Comparison of ENCODE assay signal across 8 cellular contexts in the genomic region with DNA sequence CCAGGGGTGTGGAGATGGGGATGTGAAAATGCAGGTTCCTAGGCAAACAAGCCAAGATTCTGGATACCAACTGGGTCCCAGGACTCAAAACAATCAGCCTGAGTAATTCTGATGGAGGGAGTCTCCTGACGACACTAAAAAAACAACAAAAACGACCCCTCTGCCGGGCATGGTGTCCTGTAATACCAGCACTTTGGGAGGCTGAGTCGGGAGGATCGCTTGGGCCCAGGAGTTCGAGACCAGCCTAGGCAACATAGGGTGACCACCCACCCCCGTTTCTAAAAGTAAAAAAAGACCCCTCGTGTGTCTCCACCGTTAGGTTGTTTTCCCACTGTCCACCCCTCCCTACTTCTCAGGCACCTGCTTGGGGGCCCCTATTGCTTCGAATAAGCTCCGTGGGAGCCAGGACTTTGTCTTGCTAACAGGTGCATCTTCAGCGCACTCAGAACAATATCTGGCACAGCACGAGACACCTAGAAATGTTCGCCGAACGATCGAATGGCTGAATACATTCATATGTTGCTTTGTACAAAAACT. TPM values are rescaled to one million over a fixed set of nuclear protein-coding genes. Genes with fewer than 3 reads are reported as not detected.
DNase-seq lines count a peak whose midpoint lies in the region; ATAC-seq, FAIRE-seq and TF ChIP-seq lines count a peak whose summit lies in the region.

No MANE protein-coding gene starts in this region.

- H3K27me3 ChIP-seq in HepG2 (ENCODE audit: control insufficient read depth in 1 of 2, insufficient read depth in 2 of 2, low read length in 2 of 2) = no peaks in the 10 kb centered on the region; a peak in 1 of 5 replicates
- no peaks in the 10 kb centered on the region for H3K27me3 ChIP-seq in thyroid gland

- no peak for DNase-seq in activated T-cell treated with anti-CD3 and anti-CD28 coated beads, Interleukin-2, amount 50 U/mL, for 4 hours
- no peak for DNase-seq in activated T-cell treated with anti-CD3 and anti-CD28 coated beads for 4 hours
- no peak for DNase-seq in activated naive CD8-positive, alpha-beta T cell treated with anti-CD3 and anti-CD28 coated beads for 36 hours
- no peak for DNase-seq in HepG2 (ENCODE audit: low spot score)
- DNase-seq in thyroid gland = no peak
- no peak for DNase-seq in iPS-NIHi11 (ENCODE audit: low spot score)
- DNase-seq in stimulated activated naive CD4-positive, alpha-beta T cell treated with Interleukin-2 at 50 U/mL for 16 hours (lab: John Stamatoyannopoulos, UW) = no peak

- H3K4me1 ChIP-seq in HepG2 (ENCODE audit: insufficient read depth, low read length) (peaks cover 48% of the 10 kb centered on the region), thyroid gland (peaks cover 21 to 28% of the 10 kb centered on the region in 2 donors)

- in situ Hi-C loops in HepG2 (cut with HindIII; ENCODE audit: extremely low pct_ligation_motif_present, low pct_unique_long_range_greater_than_20kb) = no loop called here

- H3K4me3 Mint-ChIP-seq in activated T-cell treated with anti-CD3 and anti-CD28 coated beads, Interleukin-2, amount 50 U/mL, for 4 hours = peak overlapping the region; percentile 97
- H3K4me3 Mint-ChIP-seq in activated naive CD8-positive, alpha-beta T cell treated with anti-CD3 and anti-CD28 coated beads for 36 hours = peak overlapping the region; percentile 89

- CTCF ChIA-PET in HepG2 (lab: Yijun Ruan, JAX; ENCODE audit: low intra/inter-chr PET ratio, low total read pairs) = no interaction called here

- no peak for FAIRE-seq in HepG2 (lab: Jason Lieb, UNC)

- no peaks in the 10 kb centered on the region for H3K9me3 Mint-ChIP-seq in activated T-cell treated with anti-CD3 and anti-CD28 coated beads, Interleukin-2, amount 50 U/mL, for 4 hours
- H3K9me3 Mint-ChIP-seq in activated naive CD8-positive, alpha-beta T cell treated with anti-CD3 and anti-CD28 coated beads for 36 hours = peaks cover 1% of the 10 kb centered on the region

- ATAC-seq in activated T-cell treated with anti-CD3 and anti-CD28 coated beads, Interleukin-2, amount 50 U/mL, for 4 hours = no peak
- ATAC-seq in HepG2 (no peak), GM19463 (IDR thresholded peaks at IDR 0.05; ENCODE audit: unreplicated experiment) (no peak)

- no peak for TF ChIP-seq RAD21 in HepG2 (CRISPR knock-in tag; IDR thresholded peaks at IDR 0.05)

- TF ChIP-seq EP300 in HepG2 (IDR thresholded peaks at IDR 0.05; ENCODE audit: low read depth in 2 of 2, low read length in 2 of 2) (no peak), HepG2 (CRISPR knock-in tag; IDR thresholded peaks at IDR 0.05; ENCODE audit: borderline replicate concordance) (no peak)

- peak overlapping the region; percentile 96 for H3K9ac ChIP-seq in HepG2 (ENCODE audit: insufficient read depth, low read depth, low read length)

- peaks cover 2 to 6% of the 10 kb centered on the region in 2 experiments; a peak in 3 of 5 replicates for H3K36me3 ChIP-seq in HepG2 (replicated peaks in 1 of 2; ENCODE audit: control insufficient read depth in 1 of 2, insufficient read depth in 2 of 2, low read length in 2 of 2)
- no peaks in the 10 kb centered on the region for H3K36me3 ChIP-seq in thyroid gland

- H3K4me1 Mint-ChIP-seq in activated T-cell treated with anti-CD3 and anti-CD28 coated beads, Interleukin-2, amount 50 U/mL, for 4 hours (ENCODE audit: low read depth) = peaks cover 55% of the 10 kb centered on the region
- H3K4me1 Mint-ChIP-seq in activated naive CD8-positive, alpha-beta T cell treated with anti-CD3 and anti-CD28 coated beads for 36 hours = peaks cover 52% of the 10 kb centered on the region

- 3% methylated on average over 14 of the region's 17 CpGs for WGBS in HepG2 (ENCODE audit: low lambda C conversion rate)
- WGBS in thyroid gland, 2 donors = 7 to 13% methylated on average over 17 of the region's 17 CpGs

- H3K4me3 ChIP-seq in HepG2 (replicated peaks in 1 of 3; ENCODE audit: insufficient read depth in 1 of 3, low read depth in 2 of 3, low read length in 3 of 3) (peak overlapping the region; percentile 92 to 94 (median 94)), thyroid gland (replicated peaks in 1 of 3) (peak overlapping the region; percentile 55 to 87 (median 72))

- no TSS peak for BruUV-seq in HepG2 (replicated peaks; lab: Mats Ljungman, UMichigan)

- TF ChIP-seq POLR2A in HepG2 (IDR thresholded peaks at IDR 0.05; ENCODE audit: insufficient read depth in 1 of 2, low read depth in 2 of 2, low read length in 2 of 2) (no peak), thyroid gland (IDR thresholded peaks at IDR 0.05) (no peak)

- intact Hi-C loops in HepG2 (cut with micrococcal nuclease; ENCODE audit: unreplicated experiment) (no loop called here), thyroid gland (cut with DNase I) (no loop called here)

- POLR2A ChIA-PET in HepG2 (lab: Yijun Ruan, JAX) = no interaction called here

- peak overlapping the region; percentile 76 for H3K4me2 ChIP-seq in HepG2 (ENCODE audit: low read depth, low read length)

- peaks cover 17% of the 10 kb centered on the region for H3K36me3 Mint-ChIP-seq in activated T-cell treated with anti-CD3 and anti-CD28 coated beads, Interleukin-2, amount 50 U/mL, for 4 hours (ENCODE audit: insufficient read depth)
- H3K36me3 Mint-ChIP-seq in activated naive CD8-positive, alpha-beta T cell treated with anti-CD3 and anti-CD28 coated beads for 36 hours = peaks cover 46% of the 10 kb centered on the region

- no peak for TF ChIP-seq CTCF in HepG2 (CRISPR knock-in tag; IDR thresholded peaks at IDR 0.05)
- no peak for TF ChIP-seq CTCF in thyroid gland (IDR thresholded peaks at IDR 0.05)

- peaks cover 8% of the 10 kb centered on the region; the same call in 1 of the 2 replicates for H4K20me1 ChIP-seq in HepG2 (ENCODE audit: insufficient read depth, low read length)

- H3K27ac ChIP-seq in HepG2 (ENCODE audit: extremely low read length, insufficient read depth, low read length) (peak overlapping the region; percentile 94), thyroid gland (peak overlapping the region; percentile 87 to 96 (median 94))

- H3K27me3 Mint-ChIP-seq in activated T-cell treated with anti-CD3 and anti-CD28 coated beads, Interleukin-2, amount 50 U/mL, for 4 hours (ENCODE audit: low read depth) = no peaks in the 10 kb centered on the region
- H3K27me3 Mint-ChIP-seq in activated naive CD8-positive, alpha-beta T cell treated with anti-CD3 and anti-CD28 coated beads for 36 hours = no peaks in the 10 kb centered on the region

- H3K27ac Mint-ChIP-seq in activated naive CD8-positive, alpha-beta T cell treated with anti-CD3 and anti-CD28 coated beads for 36 hours = peak overlapping the region; percentile 95

- no peak overlapping the region for H2AFZ ChIP-seq in HepG2 (ENCODE audit: low read length)

- no peaks in the 10 kb centered on the region for H3K9me3 ChIP-seq in HepG2 (ENCODE audit: low read length)
- H3K9me3 ChIP-seq in thyroid gland = no peaks in the 10 kb centered on the region

- peaks cover 52% of the 10 kb centered on the region for H3K79me2 ChIP-seq in HepG2 (ENCODE audit: insufficient read depth, low read length)

TF ChIP-seq in HepG2, 621 proteins besides CTCF, POLR2A, EP300 and RAD21 (continues in another document):
- TF ChIP-seq NONO (IDR thresholded peaks at IDR 0.05) = no peak
- no peak for TF ChIP-seq NONO (CRISPR knock-in tag; conservative IDR thresholded peaks at IDR 0.05)
- no peak for TF ChIP-seq FOXO1 (CRISPR knock-in tag; IDR thresholded peaks at IDR 0.05)
- 0 out of 2 replicates have a peak, but pooled peaks have one; percentile 27 for TF ChIP-seq ZNF33A (CRISPR knock-in tag; IDR thresholded peaks at IDR 0.05; ENCODE audit: borderline replicate concordance)
- no peak for TF ChIP-seq DPF2 (CRISPR knock-in tag; IDR thresholded peaks at IDR 0.05; ENCODE audit: borderline replicate concordance, low read depth)
- no peak for TF ChIP-seq ZNF782 (CRISPR knock-in tag; IDR thresholded peaks at IDR 0.05; ENCODE audit: borderline replicate concordance)
- TF ChIP-seq TGIF2 (CRISPR knock-in tag; IDR thresholded peaks at IDR 0.05) = no peak
- no peak for TF ChIP-seq EZH2 (conservative IDR thresholded peaks at IDR 0.05; ENCODE audit: low read depth, low read length)
- no peak for TF ChIP-seq KLF15 (CRISPR knock-in tag; IDR thresholded peaks at IDR 0.05; ENCODE audit: borderline replicate concordance)
- no peak for TF ChIP-seq TRIM24 (CRISPR knock-in tag; IDR thresholded peaks at IDR 0.05)

RNA-seq across cellular contexts. Expression of gene NRF1, which starts 0.7 kb away (rescaled TPM):
- 10 to 100 TPM; 18.0 to 18.3 (median 18.3) TPM for total RNA-seq in activated T-cell treated with anti-CD3 and anti-CD28 coated beads, Interleukin-2, amount 50 U/mL, for 4 hours
- total RNA-seq in activated naive CD8-positive, alpha-beta T cell treated with anti-CD3 and anti-CD28 coated beads for 36 hours = 10 to 100 TPM; 17.9 to 20.4 TPM
- total RNA-seq in HepG2 (2016; rRNA removed; fragmentation: Illumina TruSeq; extraction: Trizol) (10.1 and 16.2 TPM in 2 replicates), thyroid gland (10 to 100 TPM; 16.9 to 37.1 (median 27.0) TPM)
- 10.9 TPM in 2 replicates for total RNA-seq in HepG2 (2016; cell fraction: cytosol; rRNA removed; fragmentation: Illumina TruSeq; extraction: Trizol; ENCODE audit: low read depth)
- total RNA-seq in HepG2 (2016; cell fraction: insoluble cytoplasmic fraction; rRNA removed; fragmentation: Illumina TruSeq; extraction: Trizol) = 10.6 and 17.7 TPM in 2 replicates
- 9.0 and 11.3 TPM in 2 replicates for total RNA-seq in HepG2 (2016; cell fraction: membrane; rRNA removed; fragmentation: Illumina TruSeq; extraction: Trizol)
- 17.2 and 20.8 TPM in 2 replicates for total RNA-seq in HepG2 (2016; cell fraction: nucleus; rRNA removed; fragmentation: Illumina TruSeq; extraction: Trizol)
- 9.3 and 11.0 TPM in 2 replicates for polyA plus RNA-seq in HepG2 (2011; rRNA removed)
- polyA plus RNA-seq in HepG2 (2011; cell fraction: cytosol; rRNA removed) = 8.8 and 9.7 TPM in 2 replicates
- 13.7 and 15.4 TPM in 2 replicates for polyA plus RNA-seq in HepG2 (2011; cell fraction: nucleus; rRNA removed)
- polyA plus RNA-seq in HepG2 (2012) = 7.3 and 7.6 TPM in 2 replicates
- 1.5 and 1.6 TPM in 2 replicates for polyA plus RNA-seq in HepG2 (2016; cell fraction: cytosol; fragmentation: Illumina TruSeq; extraction: Trizol; ENCODE audit: low read depth)
- 14.0 and 14.7 TPM in 2 replicates for polyA plus RNA-seq in HepG2 (2016; cell fraction: insoluble cytoplasmic fraction; fragmentation: Illumina TruSeq; extraction: Trizol; ENCODE audit: low read depth)
- 3.5 and 4.0 TPM in 2 replicates for polyA plus RNA-seq in HepG2 (2016; cell fraction: membrane; fragmentation: Illumina TruSeq; extraction: Trizol; ENCODE audit: low read depth)
- 17.5 and 20.4 TPM in 2 replicates for polyA plus RNA-seq in HepG2 (2016; cell fraction: nucleus; fragmentation: Illumina TruSeq; extraction: Trizol; ENCODE audit: insufficient read depth, low read depth)
- 33.4 and 59.8 TPM in 2 replicates for polyA minus RNA-seq in HepG2 (2011; rRNA and poly(A)+ RNA removed; ENCODE audit: low replicate concordance)
- 8.1 and 8.9 TPM in 2 replicates for polyA minus RNA-seq in HepG2 (2011; cell fraction: cytosol; rRNA and poly(A)+ RNA removed)
- polyA minus RNA-seq in HepG2 (2011; cell fraction: nucleus; rRNA and poly(A)+ RNA removed) = 27.0 and 28.1 TPM in 2 replicates
